19 cellular contexts compared by ENCODE assay signal in genomic region chr1:2350911-2351655, GRCh38. TPM values are rescaled to one million over a fixed set of nuclear protein-coding genes. Genes with fewer than 3 reads are reported as not detected.
A peak's percentile ranks its signal among the peaks of the same experiment; 100 is the strongest.
DNase-seq lines count a peak whose midpoint lies in the region; ATAC-seq, FAIRE-seq and TF ChIP-seq lines count a peak whose summit lies in the region.
"Had no signal": no experiment of that assay in that cellular context is flagged by ENCODE, and none has a peak within 500 bp of the region (broad histone marks: within the 10 kb centered on the region; RNA-seq: fewer than 3 reads in every experiment).

No MANE protein-coding gene starts in this region.

- H3K27me3 ChIP-seq in H1 (replicated peaks in 1 of 4; ENCODE audit: control insufficient read depth in 3 of 4, extremely low read depth in 1 of 4, insufficient read depth in 3 of 4, low read length in 3 of 4): no peaks in the 10 kb centered on the region
- H3K27me3 ChIP-seq: BLaER1, MG63 had no signal

- no peak overlapping the region for H3K4me3 Mint-ChIP-seq in activated T-helper 2 cell treated with anti-CD3 and anti-CD28 coated beads, Interferon-gamma antibody, Interleukin-2, Interleukin-4, amounts not matched to agents 10 μg/mL and 5 μg/mL and 100 μg/mL, durations not matched to agents 14 hours and 24 hours and 36 hours (ENCODE audit: low read depth)
- H3K4me3 Mint-ChIP-seq: HFFc6 had no signal

- no peak overlapping the region for H2AFZ ChIP-seq in H1 (ENCODE audit: low read length)

- TF ChIP-seq RAD21 in H1 (IDR thresholded peaks at IDR 0.05 in 1 of 2, conservative IDR thresholded peaks at IDR 0.05 in 1 of 2; ENCODE audit: low read depth in 2 of 2, low read length in 2 of 2): no peak

- WGBS in H1 (ENCODE audit: extremely low coverage in 1 of 2, insufficient coverage in 1 of 2, insufficient read length in 1 of 2, insufficient replicate concordance in 2 of 2, low coverage in 1 of 2, low lambda C conversion rate in 2 of 2, missing lambda C conversion rate in 1 of 2), 2 experiments: 89% methylated on average over 30 of the region's 31 CpGs; no CpG with 5 or more reads in 1 of the 2 experiments

- no peak overlapping the region for H2BK20ac ChIP-seq in H1 (ENCODE audit: low read length)

- H3K4me1 ChIP-seq in H1 (replicated peaks in 1 of 4; ENCODE audit: control insufficient read depth in 3 of 4, insufficient read depth in 4 of 4, low read length in 3 of 4) (no peaks in the 10 kb centered on the region), mucosa of descending colon (ENCODE audit: low read depth) (no peaks in the 10 kb centered on the region)

- no peak for TF ChIP-seq POLR2A in H1 (IDR thresholded peaks at IDR 0.05; ENCODE audit: control extremely low read depth in 1 of 2, low read depth in 2 of 2, low read length in 2 of 2)

- no peaks in the 10 kb centered on the region for H3K79me1 ChIP-seq in H1 (ENCODE audit: low read depth, low read length)

- no peaks in the 10 kb centered on the region for H3K9me3 Mint-ChIP-seq in activated T-helper 2 cell treated with anti-CD3 and anti-CD28 coated beads, Interferon-gamma antibody, Interleukin-2, Interleukin-4, amounts not matched to agents 10 μg/mL and 5 μg/mL and 100 μg/mL, durations not matched to agents 14 hours and 24 hours and 36 hours
- H3K9me3 Mint-ChIP-seq: HFFc6 had no signal

- H3K4ac ChIP-seq in H1 (replicated peaks; ENCODE audit: insufficient read length, low read depth, low read length): no peak overlapping the region

- H3K79me2 ChIP-seq in H1 (ENCODE audit: control insufficient read depth in 1 of 2, insufficient read depth in 2 of 2, low read length in 2 of 2): no peaks in the 10 kb centered on the region

- H3K56ac ChIP-seq in H1 (replicated peaks; ENCODE audit: insufficient read length, low read depth, low read length): no peak overlapping the region

- no peaks in the 10 kb centered on the region for H3K4me1 Mint-ChIP-seq in activated T-helper 2 cell treated with anti-CD3 and anti-CD28 coated beads, Interferon-gamma antibody, Interleukin-2, Interleukin-4, amounts not matched to agents 10 μg/mL and 5 μg/mL and 100 μg/mL, durations not matched to agents 14 hours and 24 hours and 36 hours (ENCODE audit: low read depth)

- ATAC-seq in mucosa of descending colon: no peak
- no peak for ATAC-seq in sciatic nerve
- ATAC-seq: PC-3 had no signal

- H3K9me3 ChIP-seq in H1 (ENCODE audit: insufficient read depth in 2 of 2, low read depth in 1 of 2, low read length in 1 of 2): no peaks in the 10 kb centered on the region
- no peaks in the 10 kb centered on the region for H3K9me3 ChIP-seq in mucosa of descending colon
- H3K9me3 ChIP-seq: BLaER1, MG63 had no signal

- no peak overlapping the region for H3K4me3 ChIP-seq in H1 (ENCODE audit: extremely low read depth in 1 of 4, insufficient read depth in 2 of 4, low read depth in 3 of 4, low read length in 4 of 4)
- H3K4me3 ChIP-seq in mucosa of descending colon: no peak overlapping the region
- H3K4me3 ChIP-seq: BLaER1, MG63 had no signal

- H3K9ac ChIP-seq in H1 (replicated peaks in 1 of 4; ENCODE audit: extremely low read depth in 1 of 4, low read depth in 3 of 4, low read length in 3 of 4): no peak overlapping the region
- H3K9ac ChIP-seq: BLaER1, KMS-11 had no signal

- H3K23me2 ChIP-seq in H1 (ENCODE audit: low read depth, low read length): no peaks in the 10 kb centered on the region

- H2BK12ac ChIP-seq in H1 (ENCODE audit: low read depth, low read length): no peak overlapping the region

- intact Hi-C loops in mucosa of descending colon (cut with DNase I, micrococcal nuclease): no loop called here
- intact Hi-C loops in sciatic nerve (cut with DNase I): no loop called here
- intact Hi-C loops in activated T-helper 2 cell treated with anti-CD3 and anti-CD28 coated beads, Interferon-gamma antibody, Interleukin-2, Interleukin-4, amounts not matched to agents 10 μg/mL and 5 μg/mL and 100 μg/mL, durations not matched to agents 14 hours and 24 hours and 36 hours (cut with micrococcal nuclease): no loop called here

- H3K36me3 Mint-ChIP-seq in activated T-helper 2 cell treated with anti-CD3 and anti-CD28 coated beads, Interferon-gamma antibody, Interleukin-2, Interleukin-4, amounts not matched to agents 10 μg/mL and 5 μg/mL and 100 μg/mL, durations not matched to agents 14 hours and 24 hours and 36 hours (ENCODE audit: low read depth): no peaks in the 10 kb centered on the region

- H3K23ac ChIP-seq in H1 (ENCODE audit: insufficient read length): no peak overlapping the region

- no peak overlapping the region for H2BK15ac ChIP-seq in H1 (ENCODE audit: low read length)

- CTCF ChIA-PET in H1 (lab: Charles Lee; ENCODE audit: partially characterized antibody): interaction anchor here (0.5 to 1.5 kb wide), 3 partner anchors 28 to 66 kb away, joined by 3 to 4 read pairs (median 4); no protein-coding TSS in a partner anchor

- no peak overlapping the region for H4K5ac ChIP-seq in H1 (ENCODE audit: insufficient read length, low read depth, low read length)

- TF ChIP-seq EP300 in H1 (IDR thresholded peaks at IDR 0.05; ENCODE audit: borderline replicate concordance in 1 of 2, low read depth in 2 of 2, low read length in 2 of 2): no peak

- no peak overlapping the region for H2BK5ac ChIP-seq in H1 (ENCODE audit: low read depth, low read length)

- H2AK5ac ChIP-seq in H1 (ENCODE audit: low read depth, low read length): no peak overlapping the region

- H3K18ac ChIP-seq in H1 (ENCODE audit: extremely low read depth, low read length): no peak overlapping the region

- H3K27ac Mint-ChIP-seq in activated T-helper 2 cell treated with anti-CD3 and anti-CD28 coated beads, Interferon-gamma antibody, Interleukin-2, Interleukin-4, amounts not matched to agents 10 μg/mL and 5 μg/mL and 100 μg/mL, durations not matched to agents 14 hours and 24 hours and 36 hours: no peak overlapping the region
- H3K27ac Mint-ChIP-seq: HFFc6 had no signal

- no peak overlapping the region for H3K14ac ChIP-seq in H1 (ENCODE audit: insufficient read length)

- FAIRE-seq in H1 (lab: Jason Lieb, UNC): no peak

- POLR2A ChIA-PET in H1 (lab: Charles Lee; ENCODE audit: partially characterized antibody): interaction anchor here (1.0 kb wide), 1 partner anchor 29 kb away, joined by 3 read pairs; no protein-coding TSS in a partner anchor

- peak; percentile 9 for DNase-seq in activated CD4-positive, CD25-positive, alpha-beta regulatory T cell treated with anti-CD3 and anti-CD28 coated beads, Interleukin-2, amount 50 U/mL, for 72 hours
- no peak for DNase-seq in activated CD4-positive, CD25-positive, alpha-beta regulatory T cell (lab: John Stamatoyannopoulos, UW)
- DNase-seq in H1 (ENCODE audit: low read depth in 1 of 2, low spot score in 2 of 2): no peak
- DNase-seq in mucosa of descending colon: peak in 2 of 3 donors; percentile 14 to 45
- peak; percentile 52 for DNase-seq in sciatic nerve (ENCODE audit: low spot score)
- DNase-seq in activated T-helper 2 cell treated with anti-CD3 and anti-CD28 coated beads, Interferon-gamma antibody, Interleukin-2, Interleukin-4, amounts not matched to agents 10 μg/mL and 5 μg/mL and 100 μg/mL, durations not matched to agents 14 hours and 24 hours and 36 hours (ENCODE audit: low spot score): no peak
- DNase-seq in activated CD4-positive, alpha-beta T cell treated with anti-CD3 and anti-CD28 coated beads for 4 hours: no peak
- DNase-seq in GDM1 (lab: John Stamatoyannopoulos, UW): no peak
- DNase-seq: DMS 273 treated with DMSO at 0.1 percent for 48 hours, HFFc6, MG63, NCI-H1105, NCI-H1694 treated with DMSO at 0.1 percent for 48 hours, NCI-H446, NCI-H748 treated with DMSO at 0.1 percent for 48 hours, PC-3 had no signal

- no peak overlapping the region for H3K4me2 ChIP-seq in H1 (ENCODE audit: insufficient read depth in 1 of 2, low read depth in 2 of 2, low read length in 2 of 2)
- H3K4me2 ChIP-seq: KMS-11 had no signal

- H2BK120ac ChIP-seq in H1 (replicated peaks; ENCODE audit: low read depth, low read length): no peak overlapping the region

- H4K91ac ChIP-seq in H1 (replicated peaks; ENCODE audit: insufficient read length, low read length): no peak overlapping the region

- H3K36me3 ChIP-seq in H1 (ENCODE audit: control insufficient read depth in 2 of 4, insufficient read depth in 4 of 4, low read length in 3 of 4) (no peaks in the 10 kb centered on the region), mucosa of descending colon (ENCODE audit: low read depth) (no peaks in the 10 kb centered on the region)
- H3K36me3 ChIP-seq: BLaER1, MG63 had no signal

- no peaks in the 10 kb centered on the region for H3K27me3 Mint-ChIP-seq in activated T-helper 2 cell treated with anti-CD3 and anti-CD28 coated beads, Interferon-gamma antibody, Interleukin-2, Interleukin-4, amounts not matched to agents 10 μg/mL and 5 μg/mL and 100 μg/mL, durations not matched to agents 14 hours and 24 hours and 36 hours (ENCODE audit: low read depth)

- no peak overlapping the region for H3K27ac ChIP-seq in H1 (ENCODE audit: low read depth, low read length)
- H3K27ac ChIP-seq: 22Rv1, BLaER1, KMS-11 had no signal

- H4K20me1 ChIP-seq in H1 (replicated peaks in 1 of 2; ENCODE audit: control insufficient read depth in 1 of 2, insufficient read depth in 2 of 2, low read length in 2 of 2): no peaks in the 10 kb centered on the region
- H4K20me1 ChIP-seq: BLaER1 had no signal

- TF ChIP-seq CTCF in H1 (IDR thresholded peaks at IDR 0.05; ENCODE audit: control extremely low read depth in 1 of 3, insufficient read depth in 1 of 3, low read depth in 1 of 3, low read length in 3 of 3): no peak
- no peak for TF ChIP-seq CTCF in mucosa of descending colon (IDR thresholded peaks at IDR 0.05)

- 0 out of 2 replicates have a peak overlapping the region, but pooled peaks have one; percentile 77 for H4K8ac ChIP-seq in H1 (ENCODE audit: extremely low read depth, insufficient read depth, low read length)

RNA-seq across cellular contexts. Expression of gene MORN1, which starts 40.3 kb away (rescaled TPM):
- total RNA-seq in H1 (2021; fragmentation: NEBNext Ultra II Directional; extraction: Animal tissue kit (Norgen Biotek cat#: 25700)): 9.1 and 10.5 TPM in 2 replicates
- polyA plus RNA-seq in H1 (2011; rRNA removed): 5.0 and 7.6 TPM in 2 replicates
- 6.9 TPM for polyA plus RNA-seq in H1 (2011; cell fraction: cytosol; rRNA removed)
- 15.8 TPM for polyA plus RNA-seq in H1 (2011; cell fraction: nucleus; rRNA removed)
- 4.3 to 8.9 TPM (median 7.8 TPM) in 4 replicates for polyA plus RNA-seq in H1 (2012, experiment 1 of 2)
- polyA plus RNA-seq in H1 (2012, experiment 2 of 2): 2.9 TPM
- polyA plus RNA-seq in H1 (2013, experiment 1 of 2): 3.5 TPM
- polyA plus RNA-seq in H1 (2013, experiment 2 of 2): 3.7 TPM
- polyA minus RNA-seq in H1 (2011; rRNA and poly(A)+ RNA removed): 9.2 and 11.9 TPM in 2 replicates
- 7.9 TPM for polyA minus RNA-seq in H1 (2011; cell fraction: cytosol; rRNA and poly(A)+ RNA removed)
- 14.4 TPM for polyA minus RNA-seq in H1 (2011; cell fraction: nucleus; rRNA and poly(A)+ RNA removed)
- total RNA-seq in mucosa of descending colon (10 to 100 TPM; 13.1 to 17.4 (median 13.4) TPM), sciatic nerve (16.4 TPM)
- 7.5 and 8.0 TPM in 2 replicates for total RNA-seq in activated T-helper 2 cell treated with anti-CD3 and anti-CD28 coated beads, Interferon-gamma antibody, Interleukin-2, Interleukin-4, amounts not matched to agents 10 μg/mL and 5 μg/mL and 100 μg/mL, durations not matched to agents 14 hours and 24 hours and 36 hours

RNA-seq across cellular contexts. Expression of gene RER1, which starts 40.6 kb away (rescaled TPM):
- total RNA-seq in H1 (2021; fragmentation: NEBNext Ultra II Directional; extraction: Animal tissue kit (Norgen Biotek cat#: 25700)): 92.0 and 102 TPM in 2 replicates
- polyA plus RNA-seq in H1 (2011; rRNA removed): 120 and 134 TPM in 2 replicates
- polyA plus RNA-seq in H1 (2011; cell fraction: cytosol; rRNA removed): 93.7 TPM
- polyA plus RNA-seq in H1 (2011; cell fraction: nucleus; rRNA removed): 63.8 TPM
- polyA plus RNA-seq in H1 (2012, experiment 1 of 2): 70.3 to 94.7 TPM (median 80.1 TPM) in 4 replicates
- polyA plus RNA-seq in H1 (2012, experiment 2 of 2): 37.7 TPM
- 96.9 TPM for polyA plus RNA-seq in H1 (2013, experiment 1 of 2)
- 106 TPM for polyA plus RNA-seq in H1 (2013, experiment 2 of 2)
- 133 and 151 TPM in 2 replicates for polyA minus RNA-seq in H1 (2011; rRNA and poly(A)+ RNA removed)
- polyA minus RNA-seq in H1 (2011; cell fraction: cytosol; rRNA and poly(A)+ RNA removed): 34.6 TPM
- 20.3 TPM for polyA minus RNA-seq in H1 (2011; cell fraction: nucleus; rRNA and poly(A)+ RNA removed)
- total RNA-seq in mucosa of descending colon (100 to 1,000 TPM; 151 to 217 (median 193) TPM), sciatic nerve (87.3 TPM)
- total RNA-seq in activated T-helper 2 cell treated with anti-CD3 and anti-CD28 coated beads, Interferon-gamma antibody, Interleukin-2, Interleukin-4, amounts not matched to agents 10 μg/mL and 5 μg/mL and 100 μg/mL, durations not matched to agents 14 hours and 24 hours and 36 hours: 142 and 144 TPM in 2 replicates

Comparison
In these comparisons a context has a peak if more than half of its experiments do, and no peak if none do; other contexts are left out.
1. DNase-seq: peak in activated CD4-positive, CD25-positive, alpha-beta regulatory T cell treated with anti-CD3 and anti-CD28 coated beads, Interleukin-2, amount 50 U/mL, for 72 hours (single experiment), mucosa of descending colon (2 of 3) and sciatic nerve (single experiment); none in activated CD4-positive, CD25-positive, alpha-beta regulatory T cell (0 of 4), H1 (0 of 2), activated T-helper 2 cell treated with anti-CD3 and anti-CD28 coated beads, Interferon-gamma antibody, Interleukin-2, Interleukin-4, amounts not matched to agents 10 μg/mL and 5 μg/mL and 100 μg/mL, durations not matched to agents 14 hours and 24 hours and 36 hours (single experiment), activated CD4-positive, alpha-beta T cell treated with anti-CD3 and anti-CD28 coated beads for 4 hours (0 of 2) and GDM1 (single experiment).